Comparison of ENCODE assay signal across 1 cellular context in the genomic region with DNA sequence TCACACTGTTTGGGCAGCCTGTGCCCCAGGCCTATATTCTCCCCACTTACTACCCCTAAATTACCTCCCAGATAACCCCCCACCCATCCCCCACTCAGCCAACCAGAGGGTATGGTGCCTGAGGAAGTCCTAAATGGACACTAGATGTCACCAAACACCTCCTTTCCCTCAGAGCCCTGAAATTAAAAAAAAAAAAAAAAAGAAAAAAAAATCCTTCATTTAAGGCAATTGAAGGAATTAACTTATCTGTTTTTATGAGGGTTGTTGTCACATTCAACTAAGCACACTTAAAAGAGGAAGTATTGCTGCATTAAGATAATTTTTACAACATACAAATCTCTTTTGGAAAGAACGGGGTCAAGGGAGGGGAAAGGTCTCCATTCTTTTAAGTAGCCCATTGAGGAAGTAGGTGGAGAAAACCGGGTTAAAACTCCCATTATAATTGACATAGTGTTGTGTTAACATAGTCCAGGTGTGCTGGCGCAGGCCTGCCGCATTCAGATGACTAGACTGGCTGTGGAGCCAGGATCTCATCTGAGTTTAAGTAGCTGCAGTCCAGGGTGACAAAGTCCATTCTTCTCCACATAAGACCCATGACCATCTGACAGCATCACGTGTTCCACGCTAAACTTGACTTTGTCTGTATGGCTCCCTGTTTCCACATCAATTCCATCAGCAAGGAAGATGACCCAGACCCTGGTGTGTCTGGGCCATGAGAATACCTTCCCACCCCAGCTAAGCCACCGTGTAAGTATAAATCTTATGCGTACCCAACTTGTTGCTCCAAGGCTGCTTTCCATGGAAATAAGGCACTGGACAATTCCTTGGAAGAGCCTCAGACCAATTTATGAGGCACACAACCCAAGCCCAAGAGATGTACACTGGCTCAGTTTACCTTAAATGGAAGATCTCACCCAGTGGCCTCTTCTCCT.
TF ChIP-seq lines count a peak whose summit lies in the region.

No MANE protein-coding gene starts in this region.

TF ChIP-seq in HepG2, 621 proteins besides CTCF, POLR2A, EP300 and RAD21 (continued from another document and continues in another):
- TF ChIP-seq, protein P1, sequence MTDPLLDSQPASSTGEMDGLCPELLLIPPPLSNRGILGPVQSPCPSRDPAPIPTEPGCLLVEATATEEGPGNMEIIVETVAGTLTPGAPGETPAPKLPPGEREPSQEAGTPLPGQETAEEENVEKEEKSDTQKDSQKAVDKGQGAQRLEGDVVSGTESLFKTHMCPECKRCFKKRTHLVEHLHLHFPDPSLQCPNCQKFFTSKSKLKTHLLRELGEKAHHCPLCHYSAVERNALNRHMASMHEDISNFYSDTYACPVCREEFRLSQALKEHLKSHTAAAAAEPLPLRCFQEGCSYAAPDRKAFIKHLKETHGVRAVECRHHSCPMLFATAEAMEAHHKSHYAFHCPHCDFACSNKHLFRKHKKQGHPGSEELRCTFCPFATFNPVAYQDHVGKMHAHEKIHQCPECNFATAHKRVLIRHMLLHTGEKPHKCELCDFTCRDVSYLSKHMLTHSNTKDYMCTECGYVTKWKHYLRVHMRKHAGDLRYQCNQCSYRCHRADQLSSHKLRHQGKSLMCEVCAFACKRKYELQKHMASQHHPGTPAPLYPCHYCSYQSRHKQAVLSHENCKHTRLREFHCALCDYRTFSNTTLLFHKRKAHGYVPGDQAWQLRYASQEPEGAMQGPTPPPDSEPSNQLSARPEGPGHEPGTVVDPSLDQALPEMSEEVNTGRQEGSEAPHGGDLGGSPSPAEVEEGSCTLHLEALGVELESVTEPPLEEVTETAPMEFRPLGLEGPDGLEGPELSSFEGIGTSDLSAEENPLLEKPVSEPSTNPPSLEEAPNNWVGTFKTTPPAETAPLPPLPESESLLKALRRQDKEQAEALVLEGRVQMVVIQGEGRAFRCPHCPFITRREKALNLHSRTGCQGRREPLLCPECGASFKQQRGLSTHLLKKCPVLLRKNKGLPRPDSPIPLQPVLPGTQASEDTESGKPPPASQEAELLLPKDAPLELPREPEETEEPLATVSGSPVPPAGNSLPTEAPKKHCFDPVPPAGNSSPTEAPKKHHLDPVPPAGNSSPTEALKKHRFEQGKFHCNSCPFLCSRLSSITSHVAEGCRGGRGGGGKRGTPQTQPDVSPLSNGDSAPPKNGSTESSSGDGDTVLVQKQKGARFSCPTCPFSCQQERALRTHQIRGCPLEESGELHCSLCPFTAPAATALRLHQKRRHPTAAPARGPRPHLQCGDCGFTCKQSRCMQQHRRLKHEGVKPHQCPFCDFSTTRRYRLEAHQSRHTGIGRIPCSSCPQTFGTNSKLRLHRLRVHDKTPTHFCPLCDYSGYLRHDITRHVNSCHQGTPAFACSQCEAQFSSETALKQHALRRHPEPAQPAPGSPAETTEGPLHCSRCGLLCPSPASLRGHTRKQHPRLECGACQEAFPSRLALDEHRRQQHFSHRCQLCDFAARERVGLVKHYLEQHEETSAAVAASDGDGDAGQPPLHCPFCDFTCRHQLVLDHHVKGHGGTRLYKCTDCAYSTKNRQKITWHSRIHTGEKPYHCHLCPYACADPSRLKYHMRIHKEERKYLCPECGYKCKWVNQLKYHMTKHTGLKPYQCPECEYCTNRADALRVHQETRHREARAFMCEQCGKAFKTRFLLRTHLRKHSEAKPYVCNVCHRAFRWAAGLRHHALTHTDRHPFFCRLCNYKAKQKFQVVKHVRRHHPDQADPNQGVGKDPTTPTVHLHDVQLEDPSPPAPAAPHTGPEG (CRISPR knock-in tag; IDR thresholded peaks at IDR 0.05), result no peak
- TF ChIP-seq, protein P2, sequence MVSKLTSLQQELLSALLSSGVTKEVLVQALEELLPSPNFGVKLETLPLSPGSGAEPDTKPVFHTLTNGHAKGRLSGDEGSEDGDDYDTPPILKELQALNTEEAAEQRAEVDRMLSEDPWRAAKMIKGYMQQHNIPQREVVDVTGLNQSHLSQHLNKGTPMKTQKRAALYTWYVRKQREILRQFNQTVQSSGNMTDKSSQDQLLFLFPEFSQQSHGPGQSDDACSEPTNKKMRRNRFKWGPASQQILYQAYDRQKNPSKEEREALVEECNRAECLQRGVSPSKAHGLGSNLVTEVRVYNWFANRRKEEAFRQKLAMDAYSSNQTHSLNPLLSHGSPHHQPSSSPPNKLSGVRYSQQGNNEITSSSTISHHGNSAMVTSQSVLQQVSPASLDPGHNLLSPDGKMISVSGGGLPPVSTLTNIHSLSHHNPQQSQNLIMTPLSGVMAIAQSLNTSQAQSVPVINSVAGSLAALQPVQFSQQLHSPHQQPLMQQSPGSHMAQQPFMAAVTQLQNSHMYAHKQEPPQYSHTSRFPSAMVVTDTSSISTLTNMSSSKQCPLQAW (CRISPR knock-in tag; IDR thresholded peaks at IDR 0.05), result 0 out of 2 replicates have a peak, but pooled peaks have one; percentile 28
- TF ChIP-seq FOXP1 (IDR thresholded peaks at IDR 0.05) (no peak), FOXP1 (CRISPR knock-in tag; IDR thresholded peaks at IDR 0.05) (no peak), ZNF232 (CRISPR knock-in tag; IDR thresholded peaks at IDR 0.05; ENCODE audit: borderline replicate concordance) (no peak), BRD4 (CRISPR knock-in tag; IDR thresholded peaks at IDR 0.05) (no peak), KLF16 (CRISPR knock-in tag; IDR thresholded peaks at IDR 0.05) (peak in 1 of 2 experiments; percentile 39; a peak in 1 of 4 replicates), JUND (CRISPR knock-in tag; IDR thresholded peaks at IDR 0.05) (no peak), TMF1 (CRISPR knock-in tag; IDR thresholded peaks at IDR 0.05; ENCODE audit: low read depth) (no peak), ZNF646 (CRISPR knock-in tag; IDR thresholded peaks at IDR 0.05) (no peak), ZSCAN12 (CRISPR knock-in tag; IDR thresholded peaks at IDR 0.05) (no peak), ZSCAN30 (CRISPR knock-in tag; IDR thresholded peaks at IDR 0.05) (no peak), AHR (CRISPR knock-in tag; IDR thresholded peaks at IDR 0.05) (no peak), BATF2 (CRISPR knock-in tag; IDR thresholded peaks at IDR 0.05) (no peak), ZBTB3 (CRISPR knock-in tag; IDR thresholded peaks at IDR 0.05; ENCODE audit: borderline replicate concordance, low read depth) (no peak), TOE1 (CRISPR knock-in tag; IDR thresholded peaks at IDR 0.05) (no peak), HNRNPH1 (optimal IDR thresholded peaks at IDR 0.05; ENCODE audit: low read depth, low read length) (no peak)
- TF ChIP-seq, protein P3, sequence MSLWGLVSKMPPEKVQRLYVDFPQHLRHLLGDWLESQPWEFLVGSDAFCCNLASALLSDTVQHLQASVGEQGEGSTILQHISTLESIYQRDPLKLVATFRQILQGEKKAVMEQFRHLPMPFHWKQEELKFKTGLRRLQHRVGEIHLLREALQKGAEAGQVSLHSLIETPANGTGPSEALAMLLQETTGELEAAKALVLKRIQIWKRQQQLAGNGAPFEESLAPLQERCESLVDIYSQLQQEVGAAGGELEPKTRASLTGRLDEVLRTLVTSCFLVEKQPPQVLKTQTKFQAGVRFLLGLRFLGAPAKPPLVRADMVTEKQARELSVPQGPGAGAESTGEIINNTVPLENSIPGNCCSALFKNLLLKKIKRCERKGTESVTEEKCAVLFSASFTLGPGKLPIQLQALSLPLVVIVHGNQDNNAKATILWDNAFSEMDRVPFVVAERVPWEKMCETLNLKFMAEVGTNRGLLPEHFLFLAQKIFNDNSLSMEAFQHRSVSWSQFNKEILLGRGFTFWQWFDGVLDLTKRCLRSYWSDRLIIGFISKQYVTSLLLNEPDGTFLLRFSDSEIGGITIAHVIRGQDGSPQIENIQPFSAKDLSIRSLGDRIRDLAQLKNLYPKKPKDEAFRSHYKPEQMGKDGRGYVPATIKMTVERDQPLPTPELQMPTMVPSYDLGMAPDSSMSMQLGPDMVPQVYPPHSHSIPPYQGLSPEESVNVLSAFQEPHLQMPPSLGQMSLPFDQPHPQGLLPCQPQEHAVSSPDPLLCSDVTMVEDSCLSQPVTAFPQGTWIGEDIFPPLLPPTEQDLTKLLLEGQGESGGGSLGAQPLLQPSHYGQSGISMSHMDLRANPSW (CRISPR knock-in tag; IDR thresholded peaks at IDR 0.05; ENCODE audit: borderline replicate concordance), result no peak
- TF ChIP-seq, protein P4, sequence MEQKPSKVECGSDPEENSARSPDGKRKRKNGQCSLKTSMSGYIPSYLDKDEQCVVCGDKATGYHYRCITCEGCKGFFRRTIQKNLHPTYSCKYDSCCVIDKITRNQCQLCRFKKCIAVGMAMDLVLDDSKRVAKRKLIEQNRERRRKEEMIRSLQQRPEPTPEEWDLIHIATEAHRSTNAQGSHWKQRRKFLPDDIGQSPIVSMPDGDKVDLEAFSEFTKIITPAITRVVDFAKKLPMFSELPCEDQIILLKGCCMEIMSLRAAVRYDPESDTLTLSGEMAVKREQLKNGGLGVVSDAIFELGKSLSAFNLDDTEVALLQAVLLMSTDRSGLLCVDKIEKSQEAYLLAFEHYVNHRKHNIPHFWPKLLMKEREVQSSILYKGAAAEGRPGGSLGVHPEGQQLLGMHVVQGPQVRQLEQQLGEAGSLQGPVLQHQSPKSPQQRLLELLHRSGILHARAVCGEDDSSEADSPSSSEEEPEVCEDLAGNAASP (CRISPR knock-in tag; IDR thresholded peaks at IDR 0.05; ENCODE audit: borderline replicate concordance), result no peak
- TF ChIP-seq, protein P5, sequence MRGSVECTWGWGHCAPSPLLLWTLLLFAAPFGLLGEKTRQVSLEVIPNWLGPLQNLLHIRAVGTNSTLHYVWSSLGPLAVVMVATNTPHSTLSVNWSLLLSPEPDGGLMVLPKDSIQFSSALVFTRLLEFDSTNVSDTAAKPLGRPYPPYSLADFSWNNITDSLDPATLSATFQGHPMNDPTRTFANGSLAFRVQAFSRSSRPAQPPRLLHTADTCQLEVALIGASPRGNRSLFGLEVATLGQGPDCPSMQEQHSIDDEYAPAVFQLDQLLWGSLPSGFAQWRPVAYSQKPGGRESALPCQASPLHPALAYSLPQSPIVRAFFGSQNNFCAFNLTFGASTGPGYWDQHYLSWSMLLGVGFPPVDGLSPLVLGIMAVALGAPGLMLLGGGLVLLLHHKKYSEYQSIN (CRISPR knock-in tag; IDR thresholded peaks at IDR 0.05; ENCODE audit: borderline replicate concordance), result no peak
